Comparison of ENCODE assay signal across 13 cellular contexts in the genomic region with DNA sequence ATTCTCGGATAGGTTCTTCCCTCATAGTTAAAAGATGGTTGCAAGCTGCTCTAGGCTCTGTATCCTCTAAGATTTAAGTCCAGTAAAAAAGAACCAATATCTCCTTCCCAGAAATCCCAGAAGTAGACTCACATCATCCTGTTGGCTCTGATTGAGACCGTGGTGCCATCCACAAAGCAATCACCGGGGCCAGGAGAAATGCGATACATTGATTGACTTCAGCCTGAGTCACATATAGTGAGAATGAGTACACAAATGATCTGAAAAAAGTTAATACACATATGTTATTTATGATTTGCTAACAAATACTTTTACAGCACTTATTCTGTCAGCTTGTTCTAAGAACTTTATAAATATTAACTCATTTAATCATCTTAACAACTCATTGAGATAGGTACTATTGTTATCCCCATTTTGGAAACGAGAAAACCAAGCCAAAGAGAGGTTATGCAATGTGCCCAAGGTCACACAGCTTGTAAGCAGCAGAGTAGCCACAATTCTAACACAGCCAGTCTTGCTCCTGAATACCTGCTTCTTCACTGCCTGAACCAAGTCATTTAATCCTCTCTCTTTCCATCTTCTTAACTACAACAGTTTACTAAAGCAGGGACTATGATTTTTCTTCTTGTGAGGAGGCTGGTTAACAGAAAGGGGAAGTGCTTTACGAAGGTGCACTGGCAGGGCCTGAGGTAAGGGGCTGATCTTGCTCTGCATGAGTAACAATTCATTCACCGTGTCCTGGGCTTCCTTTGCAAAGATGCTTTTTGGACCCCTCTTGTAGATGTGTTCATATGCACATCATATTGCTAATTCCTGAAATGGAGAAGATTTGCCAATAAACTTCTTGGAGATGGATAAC.
DNase-seq lines count a peak whose midpoint lies in the region; ATAC-seq and TF ChIP-seq lines count a peak whose summit lies in the region.
"Had no signal": no experiment of that assay in that cellular context is flagged by ENCODE, and none has a peak within 500 bp of the region (broad histone marks: within the 10 kb centered on the region; RNA-seq: fewer than 3 reads in every experiment).

No MANE protein-coding gene starts in this region.

- no peak overlapping the region for H3K4me3 Mint-ChIP-seq in activated naive CD8-positive, alpha-beta T cell treated with anti-CD3 and anti-CD28 coated beads for 36 hours
- H3K4me3 Mint-ChIP-seq: activated naive CD8-positive, alpha-beta T cell had no signal

- H3K36me3 ChIP-seq in parathyroid adenoma (ENCODE audit: control insufficient read depth, insufficient read depth, low read length): no peaks in the 10 kb centered on the region

- no peaks in the 10 kb centered on the region for H3K27me3 Mint-ChIP-seq in activated naive CD8-positive, alpha-beta T cell treated with anti-CD3 and anti-CD28 coated beads for 36 hours
- H3K27me3 Mint-ChIP-seq: activated naive CD8-positive, alpha-beta T cell had no signal

- H3K4me2 ChIP-seq in parathyroid adenoma (ENCODE audit: low read length): no peak overlapping the region

- peak overlapping the region; percentile 12 for H3K27ac ChIP-seq in parathyroid adenoma

- no peaks in the 10 kb centered on the region for H3K27me3 ChIP-seq in parathyroid adenoma (ENCODE audit: control insufficient read depth, insufficient read depth, low read length)

- H3K9ac ChIP-seq in parathyroid adenoma: no peak overlapping the region

- H3K9me3 ChIP-seq in parathyroid adenoma (ENCODE audit: control insufficient read depth, low read length): no peaks in the 10 kb centered on the region

- no peaks in the 10 kb centered on the region for H3K79me2 ChIP-seq in parathyroid adenoma

- peaks cover 2% of the 10 kb centered on the region for H3K9me3 Mint-ChIP-seq in activated naive CD8-positive, alpha-beta T cell treated with anti-CD3 and anti-CD28 coated beads for 36 hours

- ATAC-seq in GM18909 (IDR thresholded peaks at IDR 0.05; ENCODE audit: poor library complexity, unreplicated experiment) (peak; percentile 76), HG02798 (IDR thresholded peaks at IDR 0.05; ENCODE audit: poor library complexity, unreplicated experiment) (peak; percentile 62)

- no peak for TF ChIP-seq CTCF in parathyroid adenoma (IDR thresholded peaks at IDR 0.05)

- peaks cover 43% of the 10 kb centered on the region for H3K4me1 ChIP-seq in parathyroid adenoma

- H3K4me3 ChIP-seq in parathyroid adenoma (ENCODE audit: low read depth, low read length): no peak overlapping the region

- H3K36me3 Mint-ChIP-seq in activated naive CD8-positive, alpha-beta T cell treated with anti-CD3 and anti-CD28 coated beads for 36 hours: no peaks in the 10 kb centered on the region
- H3K36me3 Mint-ChIP-seq: activated naive CD8-positive, alpha-beta T cell had no signal

- H3K4me1 Mint-ChIP-seq in activated naive CD8-positive, alpha-beta T cell treated with anti-CD3 and anti-CD28 coated beads for 36 hours: peaks cover 9% of the 10 kb centered on the region

- DNase-seq in NAMALWA (ENCODE audit: low spot score) (peak; percentile 42), DMS 273 treated with DMSO at 0.1 percent for 48 hours (lab: John Stamatoyannopoulos, UW) (no peak), globus pallidus (ENCODE audit: low spot score) (no peak), NCI-H510A treated with DMSO at 0.1 percent for 48 hours (lab: John Stamatoyannopoulos, UW) (no peak)
- DNase-seq in activated naive CD8-positive, alpha-beta T cell treated with anti-CD3 and anti-CD28 coated beads for 36 hours: no peak
- DNase-seq: activated CD4-positive, CD25-positive, alpha-beta regulatory T cell treated with anti-CD3 and anti-CD28 coated beads, Interleukin-2, amount 50 U/mL, for 72 hours; H7; NCI-H1048; RPMI8226 had no signal

- no peak overlapping the region for H3K27ac Mint-ChIP-seq in activated naive CD8-positive, alpha-beta T cell treated with anti-CD3 and anti-CD28 coated beads for 36 hours
- H3K27ac Mint-ChIP-seq: activated naive CD8-positive, alpha-beta T cell had no signal

- H2AFZ ChIP-seq in parathyroid adenoma: peak overlapping the region; percentile 72
